Comparison of ENCODE assay signal across 17 cellular contexts in genomic region chr20:4708856-4709255, GRCh38. TPM values are rescaled to one million over a fixed set of nuclear protein-coding genes. Genes with fewer than 3 reads are reported as not detected.
A peak's percentile ranks its signal among the peaks of the same experiment; 100 is the strongest.
DNase-seq lines count a peak whose midpoint lies in the region; ATAC-seq lines count a peak whose summit lies in the region.
"Had no signal": no experiment of that assay in that cellular context is flagged by ENCODE, and none has a peak within 500 bp of the region (broad histone marks: within the 10 kb centered on the region; RNA-seq: fewer than 3 reads in every experiment).

No MANE protein-coding gene starts in this region.

- peak; percentile 82 for DNase-seq in G401 (ENCODE audit: low spot score)
- DNase-seq in NCI-H2171 (lab: John Stamatoyannopoulos, UW): peak; percentile 57
- peak; percentile 75 for DNase-seq in cerebellum (ENCODE audit: low spot score)
- DNase-seq in left lobe of liver (ENCODE audit: low spot score): peak; percentile 6
- DNase-seq in H4 (ENCODE audit: low spot score): no peak
- DNase-seq in iPS-NIHi11 (ENCODE audit: low spot score): no peak
- no peak for DNase-seq in stimulated activated CD4-positive, alpha-beta T cell treated with anti-CD3 and anti-CD28 coated beads, Interleukin-2, amount 100 ng/mL, for 24 hours
- DNase-seq: Calu3; CD4-positive, alpha-beta memory T cell; COR-L47; DMS53; DMS79 treated with DMSO at 0.1 percent for 48 hours; GM23248; H9 had no signal

- in situ Hi-C loops in G401 (cut with HindIII; ENCODE audit: low sequenced_read_pairs): no loop called here

- ATAC-seq in left lobe of liver (no peak), GM18519 (IDR thresholded peaks at IDR 0.05; ENCODE audit: low FRiP score, unreplicated experiment) (no peak)
- ATAC-seq: HCT116 had no signal

RNA-seq across cellular contexts. Expression of gene PRND, which starts 12.9 kb away (rescaled TPM):
- not detected in 2 replicates for total RNA-seq in G401 (2014; rRNA removed; shearing (Covaris generic))
- total RNA-seq in cerebellum: 2.7 TPM
- not detected for total RNA-seq in left lobe of liver
- total RNA-seq in H4 (2014; rRNA removed; shearing (Covaris generic)): 0.02 TPM in 1 of 2 replicates, not detected in the other
- total RNA-seq: Calu3; CD4-positive, alpha-beta memory T cell; Daoy; GM23248 had no signal

RNA-seq across cellular contexts. Expression of gene PRNP, which starts 22.6 kb away (rescaled TPM):
- 57.6 and 77.4 TPM in 2 replicates for total RNA-seq in G401 (2014; rRNA removed; shearing (Covaris generic))
- 75.1 TPM for total RNA-seq in cerebellum
- 20.5 TPM for total RNA-seq in left lobe of liver
- 146 and 196 TPM in 2 replicates for total RNA-seq in H4 (2014; rRNA removed; shearing (Covaris generic))

Comparison
In these comparisons a context has a peak if more than half of its experiments do, and no peak if none do; other contexts are left out.
1. DNase-seq: peak in G401 (single experiment), NCI-H2171 (single experiment), cerebellum (single experiment) and left lobe of liver (single experiment); none in H4 (single experiment), iPS-NIHi11 (single experiment) and stimulated activated CD4-positive, alpha-beta T cell treated with anti-CD3 and anti-CD28 coated beads, Interleukin-2, amount 100 ng/mL, for 24 hours (0 of 2).